1 cellular context compared by ENCODE assay signal in the genomic region with DNA sequence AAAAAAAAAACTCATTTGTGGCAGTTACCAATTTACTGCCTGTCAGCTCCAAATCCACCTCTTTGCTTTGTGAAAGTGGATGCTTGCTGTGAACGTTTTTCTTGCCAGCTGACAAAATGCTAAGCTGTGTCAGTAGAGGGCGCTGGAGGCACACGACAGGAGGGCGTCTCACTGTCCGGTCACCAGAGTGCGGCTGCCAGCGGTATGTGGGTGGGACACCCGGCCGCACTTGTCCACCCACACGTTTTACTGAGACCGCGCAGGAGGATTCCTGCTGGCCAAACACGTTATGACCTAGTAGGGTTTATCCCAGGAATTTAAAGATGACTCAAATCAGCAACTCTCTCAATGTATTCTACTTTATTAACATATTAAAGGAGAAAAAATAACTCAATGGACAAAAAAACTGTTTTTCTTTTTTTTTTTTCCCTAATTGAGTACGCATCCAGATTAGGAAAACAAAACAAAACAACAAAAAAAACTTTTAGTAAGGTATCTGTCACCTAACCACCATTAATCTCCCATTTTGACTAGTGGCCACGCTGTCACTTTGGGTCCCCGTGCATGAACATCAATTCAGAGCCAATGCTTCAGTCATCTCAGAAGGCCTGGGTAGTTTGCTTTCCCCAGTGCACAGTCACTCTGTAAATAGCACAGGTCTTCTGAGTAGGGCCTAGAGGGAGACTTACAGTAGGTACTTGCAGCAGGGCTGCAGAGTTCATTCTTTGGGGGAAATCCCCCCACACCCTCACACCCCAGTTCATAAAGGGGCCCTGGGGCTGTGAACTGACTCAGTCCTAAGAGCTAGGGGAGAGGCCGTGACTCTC.
TF ChIP-seq lines count a peak whose summit lies in the region.

No MANE protein-coding gene starts in this region.

TF ChIP-seq in HepG2, 621 proteins besides CTCF, POLR2A, EP300 and RAD21 (continued from another document and continues in another):
- TF ChIP-seq, protein P1, sequence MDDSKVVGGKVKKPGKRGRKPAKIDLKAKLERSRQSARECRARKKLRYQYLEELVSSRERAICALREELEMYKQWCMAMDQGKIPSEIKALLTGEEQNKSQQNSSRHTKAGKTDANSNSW (CRISPR knock-in tag; IDR thresholded peaks at IDR 0.05; ENCODE audit: borderline replicate concordance), result no peak
- TF ChIP-seq ZNF891 (CRISPR knock-in tag; IDR thresholded peaks at IDR 0.05), result no peak
- TF ChIP-seq PAWR (CRISPR knock-in tag; IDR thresholded peaks at IDR 0.05; ENCODE audit: borderline replicate concordance), result no peak
- TF ChIP-seq, protein P2, sequence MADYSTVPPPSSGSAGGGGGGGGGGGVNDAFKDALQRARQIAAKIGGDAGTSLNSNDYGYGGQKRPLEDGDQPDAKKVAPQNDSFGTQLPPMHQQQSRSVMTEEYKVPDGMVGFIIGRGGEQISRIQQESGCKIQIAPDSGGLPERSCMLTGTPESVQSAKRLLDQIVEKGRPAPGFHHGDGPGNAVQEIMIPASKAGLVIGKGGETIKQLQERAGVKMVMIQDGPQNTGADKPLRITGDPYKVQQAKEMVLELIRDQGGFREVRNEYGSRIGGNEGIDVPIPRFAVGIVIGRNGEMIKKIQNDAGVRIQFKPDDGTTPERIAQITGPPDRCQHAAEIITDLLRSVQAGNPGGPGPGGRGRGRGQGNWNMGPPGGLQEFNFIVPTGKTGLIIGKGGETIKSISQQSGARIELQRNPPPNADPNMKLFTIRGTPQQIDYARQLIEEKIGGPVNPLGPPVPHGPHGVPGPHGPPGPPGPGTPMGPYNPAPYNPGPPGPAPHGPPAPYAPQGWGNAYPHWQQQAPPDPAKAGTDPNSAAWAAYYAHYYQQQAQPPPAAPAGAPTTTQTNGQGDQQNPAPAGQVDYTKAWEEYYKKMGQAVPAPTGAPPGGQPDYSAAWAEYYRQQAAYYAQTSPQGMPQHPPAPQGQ (CRISPR knock-in tag; IDR thresholded peaks at IDR 0.05; ENCODE audit: borderline replicate concordance), result no peak
- TF ChIP-seq ZBTB7A (CRISPR knock-in tag; IDR thresholded peaks at IDR 0.05), result no peak
- TF ChIP-seq THYN1 (CRISPR knock-in tag; IDR thresholded peaks at IDR 0.05; ENCODE audit: borderline replicate concordance, low read depth), result no peak
- no peak for TF ChIP-seq ZNF317 (CRISPR knock-in tag; IDR thresholded peaks at IDR 0.05)
- TF ChIP-seq, protein P3, sequence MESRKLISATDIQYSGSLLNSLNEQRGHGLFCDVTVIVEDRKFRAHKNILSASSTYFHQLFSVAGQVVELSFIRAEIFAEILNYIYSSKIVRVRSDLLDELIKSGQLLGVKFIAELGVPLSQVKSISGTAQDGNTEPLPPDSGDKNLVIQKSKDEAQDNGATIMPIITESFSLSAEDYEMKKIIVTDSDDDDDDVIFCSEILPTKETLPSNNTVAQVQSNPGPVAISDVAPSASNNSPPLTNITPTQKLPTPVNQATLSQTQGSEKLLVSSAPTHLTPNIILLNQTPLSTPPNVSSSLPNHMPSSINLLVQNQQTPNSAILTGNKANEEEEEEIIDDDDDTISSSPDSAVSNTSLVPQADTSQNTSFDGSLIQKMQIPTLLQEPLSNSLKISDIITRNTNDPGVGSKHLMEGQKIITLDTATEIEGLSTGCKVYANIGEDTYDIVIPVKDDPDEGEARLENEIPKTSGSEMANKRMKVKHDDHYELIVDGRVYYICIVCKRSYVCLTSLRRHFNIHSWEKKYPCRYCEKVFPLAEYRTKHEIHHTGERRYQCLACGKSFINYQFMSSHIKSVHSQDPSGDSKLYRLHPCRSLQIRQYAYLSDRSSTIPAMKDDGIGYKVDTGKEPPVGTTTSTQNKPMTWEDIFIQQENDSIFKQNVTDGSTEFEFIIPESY (CRISPR knock-in tag; IDR thresholded peaks at IDR 0.05), result no peak
- TF ChIP-seq ETV6 (CRISPR knock-in tag; conservative IDR thresholded peaks at IDR 0.05), result no peak
- no peak for TF ChIP-seq ELF3 (CRISPR knock-in tag; IDR thresholded peaks at IDR 0.05)
- TF ChIP-seq ZNF670 (CRISPR knock-in tag; IDR thresholded peaks at IDR 0.05; ENCODE audit: borderline replicate concordance), result no peak
- TF ChIP-seq, protein P4, sequence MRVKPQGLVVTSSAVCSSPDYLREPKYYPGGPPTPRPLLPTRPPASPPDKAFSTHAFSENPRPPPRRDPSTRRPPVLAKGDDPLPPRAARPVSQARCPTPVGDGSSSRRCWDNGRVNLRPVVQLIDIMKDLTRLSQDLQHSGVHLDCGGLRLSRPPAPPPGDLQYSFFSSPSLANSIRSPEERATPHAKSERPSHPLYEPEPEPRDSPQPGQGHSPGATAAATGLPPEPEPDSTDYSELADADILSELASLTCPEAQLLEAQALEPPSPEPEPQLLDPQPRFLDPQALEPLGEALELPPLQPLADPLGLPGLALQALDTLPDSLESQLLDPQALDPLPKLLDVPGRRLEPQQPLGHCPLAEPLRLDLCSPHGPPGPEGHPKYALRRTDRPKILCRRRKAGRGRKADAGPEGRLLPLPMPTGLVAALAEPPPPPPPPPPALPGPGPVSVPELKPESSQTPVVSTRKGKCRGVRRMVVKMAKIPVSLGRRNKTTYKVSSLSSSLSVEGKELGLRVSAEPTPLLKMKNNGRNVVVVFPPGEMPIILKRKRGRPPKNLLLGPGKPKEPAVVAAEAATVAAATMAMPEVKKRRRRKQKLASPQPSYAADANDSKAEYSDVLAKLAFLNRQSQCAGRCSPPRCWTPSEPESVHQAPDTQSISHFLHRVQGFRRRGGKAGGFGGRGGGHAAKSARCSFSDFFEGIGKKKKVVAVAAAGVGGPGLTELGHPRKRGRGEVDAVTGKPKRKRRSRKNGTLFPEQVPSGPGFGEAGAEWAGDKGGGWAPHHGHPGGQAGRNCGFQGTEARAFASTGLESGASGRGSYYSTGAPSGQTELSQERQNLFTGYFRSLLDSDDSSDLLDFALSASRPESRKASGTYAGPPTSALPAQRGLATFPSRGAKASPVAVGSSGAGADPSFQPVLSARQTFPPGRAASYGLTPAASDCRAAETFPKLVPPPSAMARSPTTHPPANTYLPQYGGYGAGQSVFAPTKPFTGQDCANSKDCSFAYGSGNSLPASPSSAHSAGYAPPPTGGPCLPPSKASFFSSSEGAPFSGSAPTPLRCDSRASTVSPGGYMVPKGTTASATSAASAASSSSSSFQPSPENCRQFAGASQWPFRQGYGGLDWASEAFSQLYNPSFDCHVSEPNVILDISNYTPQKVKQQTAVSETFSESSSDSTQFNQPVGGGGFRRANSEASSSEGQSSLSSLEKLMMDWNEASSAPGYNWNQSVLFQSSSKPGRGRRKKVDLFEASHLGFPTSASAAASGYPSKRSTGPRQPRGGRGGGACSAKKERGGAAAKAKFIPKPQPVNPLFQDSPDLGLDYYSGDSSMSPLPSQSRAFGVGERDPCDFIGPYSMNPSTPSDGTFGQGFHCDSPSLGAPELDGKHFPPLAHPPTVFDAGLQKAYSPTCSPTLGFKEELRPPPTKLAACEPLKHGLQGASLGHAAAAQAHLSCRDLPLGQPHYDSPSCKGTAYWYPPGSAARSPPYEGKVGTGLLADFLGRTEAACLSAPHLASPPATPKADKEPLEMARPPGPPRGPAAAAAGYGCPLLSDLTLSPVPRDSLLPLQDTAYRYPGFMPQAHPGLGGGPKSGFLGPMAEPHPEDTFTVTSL (CRISPR knock-in tag; IDR thresholded peaks at IDR 0.05; ENCODE audit: borderline replicate concordance), result no peak
- TF ChIP-seq, protein P5, sequence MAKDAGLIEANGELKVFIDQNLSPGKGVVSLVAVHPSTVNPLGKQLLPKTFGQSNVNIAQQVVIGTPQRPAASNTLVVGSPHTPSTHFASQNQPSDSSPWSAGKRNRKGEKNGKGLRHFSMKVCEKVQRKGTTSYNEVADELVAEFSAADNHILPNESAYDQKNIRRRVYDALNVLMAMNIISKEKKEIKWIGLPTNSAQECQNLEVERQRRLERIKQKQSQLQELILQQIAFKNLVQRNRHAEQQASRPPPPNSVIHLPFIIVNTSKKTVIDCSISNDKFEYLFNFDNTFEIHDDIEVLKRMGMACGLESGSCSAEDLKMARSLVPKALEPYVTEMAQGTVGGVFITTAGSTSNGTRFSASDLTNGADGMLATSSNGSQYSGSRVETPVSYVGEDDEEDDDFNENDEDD (CRISPR knock-in tag; IDR thresholded peaks at IDR 0.05; ENCODE audit: borderline replicate concordance), result no peak
- no peak for TF ChIP-seq NCOA2 (CRISPR knock-in tag; IDR thresholded peaks at IDR 0.05)
- no peak for TF ChIP-seq KAT7 (CRISPR knock-in tag; IDR thresholded peaks at IDR 0.05; ENCODE audit: borderline replicate concordance)
- TF ChIP-seq, protein P6, sequence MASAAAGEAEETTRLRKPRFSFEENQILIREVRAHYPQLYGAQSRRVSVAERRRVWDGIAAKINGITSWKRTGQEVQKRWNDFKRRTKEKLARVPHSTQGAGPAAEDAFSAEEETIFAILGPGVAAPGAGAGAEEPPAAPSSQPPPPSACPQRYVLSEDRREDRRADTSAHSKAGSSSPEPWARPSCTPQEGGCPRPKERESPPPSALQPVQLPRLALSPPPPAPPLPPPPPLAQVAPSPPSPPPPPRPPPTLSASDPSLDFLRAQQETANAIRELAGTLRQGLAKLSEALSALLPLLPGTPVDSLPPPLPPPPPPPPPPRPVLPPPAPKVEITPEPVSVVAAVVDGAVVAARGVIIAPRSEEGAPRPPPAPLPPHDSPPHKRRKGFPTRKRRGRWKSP (CRISPR knock-in tag; IDR thresholded peaks at IDR 0.05), result no peak
- TF ChIP-seq, protein P7, sequence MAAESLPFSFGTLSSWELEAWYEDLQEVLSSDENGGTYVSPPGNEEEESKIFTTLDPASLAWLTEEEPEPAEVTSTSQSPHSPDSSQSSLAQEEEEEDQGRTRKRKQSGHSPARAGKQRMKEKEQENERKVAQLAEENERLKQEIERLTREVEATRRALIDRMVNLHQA (CRISPR knock-in tag; IDR thresholded peaks at IDR 0.05), result no peak
- TF ChIP-seq DNMT1 (CRISPR knock-in tag; IDR thresholded peaks at IDR 0.05), result no peak
- TF ChIP-seq ZNF572 (CRISPR knock-in tag; IDR thresholded peaks at IDR 0.05), result no peak
- TF ChIP-seq, protein P8, sequence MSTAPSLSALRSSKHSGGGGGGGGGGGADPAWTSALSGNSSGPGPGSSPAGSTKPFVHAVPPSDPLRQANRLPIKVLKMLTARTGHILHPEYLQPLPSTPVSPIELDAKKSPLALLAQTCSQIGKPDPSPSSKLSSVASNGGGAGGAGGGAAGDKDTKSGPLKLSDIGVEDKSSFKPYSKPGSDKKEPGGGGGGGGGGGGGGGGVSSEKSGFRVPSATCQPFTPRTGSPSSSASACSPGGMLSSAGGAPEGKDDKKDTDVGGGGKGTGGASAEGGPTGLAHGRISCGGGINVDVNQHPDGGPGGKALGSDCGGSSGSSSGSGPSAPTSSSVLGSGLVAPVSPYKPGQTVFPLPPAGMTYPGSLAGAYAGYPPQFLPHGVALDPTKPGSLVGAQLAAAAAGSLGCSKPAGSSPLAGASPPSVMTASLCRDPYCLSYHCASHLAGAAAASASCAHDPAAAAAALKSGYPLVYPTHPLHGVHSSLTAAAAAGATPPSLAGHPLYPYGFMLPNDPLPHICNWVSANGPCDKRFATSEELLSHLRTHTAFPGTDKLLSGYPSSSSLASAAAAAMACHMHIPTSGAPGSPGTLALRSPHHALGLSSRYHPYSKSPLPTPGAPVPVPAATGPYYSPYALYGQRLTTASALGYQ (CRISPR knock-in tag; IDR thresholded peaks at IDR 0.05), result no peak
- no peak for TF ChIP-seq JARID2 (CRISPR knock-in tag; IDR thresholded peaks at IDR 0.05; ENCODE audit: insufficient replicate concordance)
- no peak for TF ChIP-seq ZNF766 (CRISPR knock-in tag; IDR thresholded peaks at IDR 0.05; ENCODE audit: borderline replicate concordance)
- no peak for TF ChIP-seq ZFYVE20 (CRISPR knock-in tag; IDR thresholded peaks at IDR 0.05; ENCODE audit: borderline replicate concordance, low read depth)
- TF ChIP-seq TP53 (CRISPR knock-in tag; conservative IDR thresholded peaks at IDR 0.05), result no peak
- TF ChIP-seq JDP2 (CRISPR knock-in tag; IDR thresholded peaks at IDR 0.05; ENCODE audit: borderline replicate concordance), result no peak
- no peak for TF ChIP-seq REXO4 (CRISPR knock-in tag; IDR thresholded peaks at IDR 0.05; ENCODE audit: borderline replicate concordance)
- TF ChIP-seq ZSCAN9 (CRISPR knock-in tag; IDR thresholded peaks at IDR 0.05; ENCODE audit: borderline replicate concordance), result no peak
- TF ChIP-seq CHCHD3 (CRISPR knock-in tag; IDR thresholded peaks at IDR 0.05), result no peak
- TF ChIP-seq HOXA3 (CRISPR knock-in tag; IDR thresholded peaks at IDR 0.05), result peak; percentile 37; the same call in 1 of the 2 replicates
- no peak for TF ChIP-seq WIZ (CRISPR knock-in tag; IDR thresholded peaks at IDR 0.05)
- no peak for TF ChIP-seq SNAI1 (CRISPR knock-in tag; IDR thresholded peaks at IDR 0.05; ENCODE audit: borderline replicate concordance)
- TF ChIP-seq ZNF614 (CRISPR knock-in tag; IDR thresholded peaks at IDR 0.05; ENCODE audit: borderline replicate concordance), result 0 out of 2 replicates have a peak, but pooled peaks have one; percentile 58
- no peak for TF ChIP-seq TBP (CRISPR knock-in tag; IDR thresholded peaks at IDR 0.05)
- no peak for TF ChIP-seq AGO2 (optimal IDR thresholded peaks at IDR 0.05; ENCODE audit: low read depth, low read length)
- TF ChIP-seq, protein P9, sequence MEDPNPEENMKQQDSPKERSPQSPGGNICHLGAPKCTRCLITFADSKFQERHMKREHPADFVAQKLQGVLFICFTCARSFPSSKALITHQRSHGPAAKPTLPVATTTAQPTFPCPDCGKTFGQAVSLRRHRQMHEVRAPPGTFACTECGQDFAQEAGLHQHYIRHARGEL (CRISPR knock-in tag; IDR thresholded peaks at IDR 0.05), result no peak
- TF ChIP-seq, protein P10, sequence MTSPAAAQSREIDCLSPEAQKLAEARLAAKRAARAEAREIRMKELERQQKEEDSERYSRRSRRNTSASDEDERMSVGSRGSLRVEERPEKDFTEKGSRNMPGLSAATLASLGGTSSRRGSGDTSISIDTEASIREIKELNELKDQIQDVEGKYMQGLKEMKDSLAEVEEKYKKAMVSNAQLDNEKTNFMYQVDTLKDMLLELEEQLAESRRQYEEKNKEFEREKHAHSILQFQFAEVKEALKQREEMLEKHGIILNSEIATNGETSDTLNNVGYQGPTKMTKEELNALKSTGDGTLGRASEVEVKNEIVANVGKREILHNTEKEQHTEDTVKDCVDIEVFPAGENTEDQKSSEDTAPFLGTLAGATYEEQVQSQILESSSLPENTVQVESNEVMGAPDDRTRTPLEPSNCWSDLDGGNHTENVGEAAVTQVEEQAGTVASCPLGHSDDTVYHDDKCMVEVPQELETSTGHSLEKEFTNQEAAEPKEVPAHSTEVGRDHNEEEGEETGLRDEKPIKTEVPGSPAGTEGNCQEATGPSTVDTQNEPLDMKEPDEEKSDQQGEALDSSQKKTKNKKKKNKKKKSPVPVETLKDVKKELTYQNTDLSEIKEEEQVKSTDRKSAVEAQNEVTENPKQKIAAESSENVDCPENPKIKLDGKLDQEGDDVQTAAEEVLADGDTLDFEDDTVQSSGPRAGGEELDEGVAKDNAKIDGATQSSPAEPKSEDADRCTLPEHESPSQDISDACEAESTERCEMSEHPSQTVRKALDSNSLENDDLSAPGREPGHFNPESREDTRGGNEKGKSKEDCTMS (CRISPR knock-in tag; conservative IDR thresholded peaks at IDR 0.05), result no peak
- no peak for TF ChIP-seq POLR2AphosphoS5 (IDR thresholded peaks at IDR 0.05; ENCODE audit: low read depth, low read length)
- no peak for TF ChIP-seq POLR2AphosphoS2 (IDR thresholded peaks at IDR 0.05; ENCODE audit: low read depth, low read length)
- TF ChIP-seq ATM (IDR thresholded peaks at IDR 0.05; ENCODE audit: borderline replicate concordance), result no peak
- TF ChIP-seq SMYD3 (CRISPR knock-in tag; IDR thresholded peaks at IDR 0.05), result no peak
- TF ChIP-seq MIER3 (CRISPR knock-in tag; IDR thresholded peaks at IDR 0.05; ENCODE audit: borderline replicate concordance), result no peak
- TF ChIP-seq ZNF792 (CRISPR knock-in tag; IDR thresholded peaks at IDR 0.05), result no peak
- TF ChIP-seq ARHGAP35 (CRISPR knock-in tag; IDR thresholded peaks at IDR 0.05; ENCODE audit: borderline replicate concordance), result no peak
- TF ChIP-seq RNF2 (conservative IDR thresholded peaks at IDR 0.05; ENCODE audit: low read depth), result no peak
